Comparison of ENCODE assay signal across 32 cellular contexts in genomic region chr3:123005291-123005690, GRCh38. TPM values are rescaled to one million over a fixed set of nuclear protein-coding genes. Genes with fewer than 3 reads are reported as not detected.
"Had no signal": no experiment of that assay in that cellular context is flagged by ENCODE, and none has a peak within 500 bp of the region (broad histone marks: within the 10 kb centered on the region; RNA-seq: fewer than 3 reads in every experiment).

No MANE protein-coding gene starts in this region.

- H3K27ac ChIP-seq: ascending aorta, brain microvascular endothelial cell, cardiac muscle cell, VCaP had no signal

- H3K4me3 ChIP-seq: ascending aorta, cardiac muscle cell had no signal

- H3K36me3 ChIP-seq: ascending aorta, brain microvascular endothelial cell, cardiac muscle cell had no signal

- H3K9me3 ChIP-seq: ascending aorta had no signal

- FAIRE-seq: TTC549 had no signal

- DNase-seq: activated CD4-positive, alpha-beta memory T cell treated with anti-CD3 and anti-CD28 coated beads, Interleukin-2, amount 10 ng/mL, durations not matched to agents 7 days and 5 days; activated CD4-positive, alpha-beta T cell treated with anti-CD3 and anti-CD28 coated beads for 1 hour; activated CD4-positive, alpha-beta T cell treated with anti-CD3 and anti-CD28 coated beads for 36 hours; activated CD4-positive, alpha-beta T cell treated with anti-CD3 and anti-CD28 coated beads for 48 hours; activated CD4-positive, alpha-beta T cell treated with anti-CD3 and anti-CD28 coated beads, Interleukin-2, amount 10 ng/mL, durations not matched to agents 7 days and 5 days; activated CD4-positive, alpha-beta T cell treated with anti-CD3 and anti-CD28 coated beads, Interleukin-2, amount 50 U/mL, for 48 hours; activated CD4-positive, CD25-positive, alpha-beta regulatory T cell; activated CD8-positive, alpha-beta memory T cell treated with anti-CD3 and anti-CD28 coated beads for 24 hours; activated CD8-positive, alpha-beta memory T cell treated with anti-CD3 and anti-CD28 coated beads, Interleukin-2, amount 10 ng/mL, durations not matched to agents 7 days and 5 days; activated CD8-positive, alpha-beta memory T cell treated with anti-CD3 and anti-CD28 coated beads, Interleukin-2, amount 50 U/mL, for 48 hours; activated CD8-positive, alpha-beta T cell treated with anti-CD3 and anti-CD28 coated beads, Interleukin-2, amount 10 ng/mL, durations not matched to agents 7 days and 5 days; activated effector memory CD4-positive, alpha-beta T cell treated with Interleukin-2 at 50 U/mL for 16 hours; activated gamma-delta T cell; activated naive CD4-positive, alpha-beta T cell treated with anti-CD3 and anti-CD28 coated beads, Interleukin-2, amount 10 ng/mL, durations not matched to agents 7 days and 5 days; activated naive CD4-positive, alpha-beta T cell treated with Interleukin-2 at 50 U/mL for 16 hours; activated naive CD8-positive, alpha-beta T cell treated with anti-CD3 and anti-CD28 coated beads, Interleukin-2, amount 10 ng/mL, durations not matched to agents 7 days and 5 days; activated naive CD8-positive, alpha-beta T cell treated with anti-CD3 and anti-CD28 coated beads, Interleukin-2, amount 50 U/mL, for 24 hours; activated T-cell treated with anti-CD3 and anti-CD28 coated beads, Interleukin-2, amount 50 U/mL, for 24 hours; activated T-cell treated with anti-CD3 and anti-CD28 coated beads, Interleukin-2, amount 50 U/mL, for 48 hours; amygdala; anterior cingulate cortex; brain microvascular endothelial cell; caudate nucleus; T-helper 1 cell; T-helper 2 cell; T-helper 9 cell had no signal

- ATAC-seq: activated CD4-positive, alpha-beta T cell treated with anti-CD3 and anti-CD28 coated beads for 36 hours; activated CD4-positive, CD25-positive, alpha-beta regulatory T cell treated with anti-CD3 and anti-CD28 coated beads, Interleukin-2, amount 50 U/mL, for 24 hours; activated CD8-positive, alpha-beta memory T cell treated with anti-CD3 and anti-CD28 coated beads, Interleukin-2, amount 10 ng/mL, durations not matched to agents 7 days and 5 days; activated CD8-positive, alpha-beta T cell treated with anti-CD3 and anti-CD28 coated beads, Interleukin-2, amount 10 ng/mL, durations not matched to agents 7 days and 5 days; activated naive CD8-positive, alpha-beta T cell treated with anti-CD3 and anti-CD28 coated beads, Interleukin-2, amount 50 U/mL, for 24 hours had no signal

- H3K27me3 ChIP-seq: ascending aorta had no signal

- H3K4me1 ChIP-seq: ascending aorta had no signal

RNA-seq across cellular contexts. Expression of gene SEMA5B, which starts 22.3 kb away (rescaled TPM):
- total RNA-seq: activated CD4-positive, alpha-beta T cell treated with anti-CD3 and anti-CD28 coated beads for 36 hours; activated CD4-positive, alpha-beta T cell treated with anti-CD3 and anti-CD28 coated beads, Interleukin-2, amount 10 ng/mL, durations not matched to agents 7 days and 5 days; activated CD8-positive, alpha-beta memory T cell treated with anti-CD3 and anti-CD28 coated beads, Interleukin-2, amount 10 ng/mL, durations not matched to agents 7 days and 5 days; activated CD8-positive, alpha-beta T cell treated with anti-CD3 and anti-CD28 coated beads, Interleukin-2, amount 10 ng/mL, durations not matched to agents 7 days and 5 days; activated T-helper 2 cell treated with anti-CD3 and anti-CD28 coated beads, Interferon-gamma antibody, Interleukin-2, Interleukin-4, amounts not matched to agents 10 μg/mL and 5 μg/mL and 100 μg/mL, durations not matched to agents 14 hours and 24 hours and 36 hours had no signal
